9 cellular contexts compared by ENCODE assay signal in the genomic region with DNA sequence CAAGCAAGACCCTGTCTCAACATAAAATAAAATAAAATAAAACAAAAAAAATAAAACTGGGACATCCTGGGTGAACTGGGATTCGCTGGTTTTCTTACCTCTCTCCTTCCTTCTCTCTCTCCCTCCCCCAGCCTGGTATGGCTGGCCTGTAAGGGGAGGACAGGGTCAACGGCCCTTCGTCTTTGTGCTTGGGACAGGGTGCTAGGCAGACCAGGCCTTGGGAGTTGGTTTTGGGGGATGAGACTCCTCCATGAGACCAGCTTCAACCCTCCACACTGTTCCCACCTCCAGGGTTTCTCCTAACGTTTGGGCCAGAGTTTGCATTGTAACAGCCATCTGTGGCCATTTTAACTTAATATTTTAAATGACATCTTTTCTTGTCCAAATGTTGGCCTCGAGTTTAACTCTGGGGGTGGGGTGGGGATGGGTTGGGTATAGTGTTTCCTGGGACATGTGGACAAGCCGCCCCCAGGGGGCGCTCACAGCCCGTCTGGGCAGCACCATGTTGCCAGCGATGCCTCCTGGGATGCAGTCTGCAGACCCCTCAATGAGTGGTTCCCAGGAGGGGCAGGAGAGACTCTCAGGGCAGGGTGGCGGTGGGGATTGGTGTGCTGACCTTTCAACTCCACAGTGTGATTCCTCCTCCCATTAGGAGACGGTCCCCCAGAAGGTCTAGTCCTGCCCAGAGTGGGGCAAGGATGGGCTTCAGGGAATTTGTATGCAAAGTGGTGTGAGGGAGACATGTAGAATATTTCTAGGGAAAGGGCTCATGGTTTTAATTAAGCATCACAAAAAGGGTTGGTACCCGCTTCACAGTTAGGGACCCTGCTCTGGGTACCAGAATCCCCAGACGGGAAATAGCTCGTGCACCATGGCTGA. TPM values are rescaled to one million over a fixed set of nuclear protein-coding genes. Genes with fewer than 3 reads are reported as not detected.
DNase-seq lines count a peak whose midpoint lies in the region; ATAC-seq and TF ChIP-seq lines count a peak whose summit lies in the region.
"Had no signal": no experiment of that assay in that cellular context is flagged by ENCODE, and none has a peak within 500 bp of the region (broad histone marks: within the 10 kb centered on the region; RNA-seq: fewer than 3 reads in every experiment).

No MANE protein-coding gene starts in this region.

- no peaks in the 10 kb centered on the region for H3K9me3 Mint-ChIP-seq in neural crest cell

- POLR2A ChIA-PET in AG04450 (lab: Yijun Ruan, JAX), result interaction anchor here (0.7 kb wide), 1 partner anchor 26 kb away, joined by 6 read pairs; no protein-coding TSS in a partner anchor

- no peaks in the 10 kb centered on the region for H3K9me3 ChIP-seq in AG04450 (ENCODE audit: control insufficient read depth, insufficient read depth, low read length)
- H3K9me3 ChIP-seq in NT2/D1 (ENCODE audit: insufficient read depth, low read length), result no peaks in the 10 kb centered on the region
- H3K9me3 ChIP-seq in esophagus muscularis mucosa, result no peaks in the 10 kb centered on the region
- H3K9me3 ChIP-seq in thoracic aorta, result no peaks in the 10 kb centered on the region

- H3K4me3 ChIP-seq in AG04450 (ENCODE audit: low read depth, low read length) (no peak overlapping the region), NT2/D1 (ENCODE audit: insufficient read length, low read depth) (no peak overlapping the region), esophagus muscularis mucosa (no peak overlapping the region), thoracic aorta (no peak overlapping the region)

- 47% methylated on average over 14 of the region's 14 CpGs for WGBS in esophagus muscularis mucosa

- H3K27me3 Mint-ChIP-seq in neural crest cell (ENCODE audit: low read depth), result no peaks in the 10 kb centered on the region

- H3K4me3 Mint-ChIP-seq in neural crest cell, result no peak overlapping the region

- no peak overlapping the region for H3K27ac ChIP-seq in AG04450 (ENCODE audit: low read depth, low read length)
- no peak overlapping the region for H3K27ac ChIP-seq in esophagus muscularis mucosa (replicated peaks in 1 of 4)
- no peak overlapping the region for H3K27ac ChIP-seq in thoracic aorta

- H3K36me3 ChIP-seq in NT2/D1 (ENCODE audit: insufficient read depth, insufficient read length, low read length) (no peaks in the 10 kb centered on the region), esophagus muscularis mucosa (no peaks in the 10 kb centered on the region), thoracic aorta (no peaks in the 10 kb centered on the region)

- DNase-seq in AG04450 (ENCODE audit: low read depth, low spot score) (peak; percentile 39), NT2/D1 (ENCODE audit: low read depth, low spot score) (peak; percentile 75), esophagus muscularis mucosa (ENCODE audit: extremely low spot score) (no peak), neural crest cell (ENCODE audit: low read depth, low spot score) (peak; percentile 77), thoracic aorta (ENCODE audit: low spot score) (peak; percentile 10), NCI-H128 (lab: John Stamatoyannopoulos, UW; ENCODE audit: unreplicated experiment) (no peak)
- DNase-seq in activated CD8-positive, alpha-beta memory T cell treated with anti-CD3 and anti-CD28 coated beads, Interleukin-2, amount 50 U/mL, for 48 hours, result peak; percentile 88

- peak; percentile 46 for ATAC-seq in GM19468 (IDR thresholded peaks at IDR 0.05; ENCODE audit: extremely low read depth, unreplicated experiment)
- ATAC-seq in thoracic aorta (ENCODE audit: insufficient number of reproducible peaks, low FRiP score, low read depth), result peak; percentile 12

- H3K4me1 Mint-ChIP-seq in neural crest cell, result no peaks in the 10 kb centered on the region

- CTCF ChIA-PET in AG04450 (lab: Charles Lee), result interaction anchor here (0.7 to 7.7 kb wide), 19 partner anchors 9 to 311 kb away, joined by 3 to 52 read pairs (median 3); a partner anchor contains a TSS

- no peak for TF ChIP-seq EP300 in esophagus muscularis mucosa (IDR thresholded peaks at IDR 0.05)

- H3K4me1 ChIP-seq in NT2/D1 (ENCODE audit: insufficient read depth, insufficient read length) (peaks cover 3% of the 10 kb centered on the region), esophagus muscularis mucosa (no peaks in the 10 kb centered on the region), thoracic aorta (ENCODE audit: control insufficient read depth in 1 of 2, low read depth in 2 of 2) (no peaks in the 10 kb centered on the region)

- H3K36me3 Mint-ChIP-seq in neural crest cell (ENCODE audit: low read depth), result no peaks in the 10 kb centered on the region

- TF ChIP-seq POLR2A in esophagus muscularis mucosa (IDR thresholded peaks at IDR 0.05; ENCODE audit: low read depth), result no peak

- peak; percentile 88 for TF ChIP-seq CTCF in AG04450 (IDR thresholded peaks at IDR 0.05; ENCODE audit: low read depth, low read length)
- TF ChIP-seq CTCF in esophagus muscularis mucosa (IDR thresholded peaks at IDR 0.05), result peak; percentile 72 to 80 (median 73)
- TF ChIP-seq CTCF in neural crest cell (conservative IDR thresholded peaks at IDR 0.05), result peak; percentile 92
- peak; percentile 87 for TF ChIP-seq CTCF in thoracic aorta (IDR thresholded peaks at IDR 0.05)

- no peak overlapping the region for H3K9ac ChIP-seq in NT2/D1 (ENCODE audit: insufficient read length, low read depth)

- H3K27ac Mint-ChIP-seq in neural crest cell (ENCODE audit: unreplicated experiment), result peak overlapping the region; percentile 75

- intact Hi-C loops in esophagus muscularis mucosa (cut with DNase I), result loop anchor here (2.0 to 5.0 kb wide), 2 partner anchors 169 to 247 kb away; no protein-coding TSS in a partner anchor

- H3K27me3 ChIP-seq in AG04450 (ENCODE audit: control insufficient read depth, insufficient read depth, low read length) (peaks cover 10% of the 10 kb centered on the region), NT2/D1 (ENCODE audit: insufficient read depth, insufficient read length) (peaks cover 4% of the 10 kb centered on the region), esophagus muscularis mucosa (no peaks in the 10 kb centered on the region), thoracic aorta (replicated peaks; ENCODE audit: insufficient read depth) (no peaks in the 10 kb centered on the region)

RNA-seq across cellular contexts. Expression of a gene that starts 37.7 kb away (rescaled TPM):
- polyA plus RNA-seq in AG04450 (2011; rRNA removed), result 6.5 and 7.0 TPM in 2 replicates
- 5.2 and 6.1 TPM in 2 replicates for polyA minus RNA-seq in AG04450 (2011; rRNA and poly(A)+ RNA removed)
- total RNA-seq in esophagus muscularis mucosa (not detected), neural crest cell (2.1 and 2.7 TPM in 2 replicates), thoracic aorta (not detected)
- total RNA-seq: skeletal muscle tissue had no signal

Comparison
In these comparisons a context has a peak if more than half of its experiments do, and no peak if none do; other contexts are left out.
1. DNase-seq: peak in AG04450 (single experiment), NT2/D1 (single experiment), activated CD8-positive, alpha-beta memory T cell treated with anti-CD3 and anti-CD28 coated beads, Interleukin-2, amount 50 U/mL, for 48 hours (single experiment), neural crest cell (single experiment) and thoracic aorta (single experiment); none in esophagus muscularis mucosa (single experiment) and NCI-H128 (single experiment).
2. Peak in every context shown above with its lines, with median percentiles within 50 percentile points of each other: CTCF ChIP-seq.